7 cellular contexts compared by ENCODE assay signal in genomic region chr20:11891827-11892521, GRCh38. TPM values are rescaled to one million over a fixed set of nuclear protein-coding genes. Genes with fewer than 3 reads are reported as not detected.
DNase-seq lines count a peak whose midpoint lies in the region; ATAC-seq and TF ChIP-seq lines count a peak whose summit lies in the region.

No MANE protein-coding gene starts in this region.

- WGBS in esophagus, 2 donors = 1% methylated on average over 16 of the region's 16 CpGs

- no peak for TF ChIP-seq CTCF in GM13976 (IDR thresholded peaks at IDR 0.05; ENCODE audit: borderline replicate concordance, control extremely low read depth, extremely low read depth, insufficient read depth, missing control alignments)
- TF ChIP-seq CTCF in mucosa of descending colon (IDR thresholded peaks at IDR 0.05) = no peak

- DNase-seq in GM13976 (ENCODE audit: low spot score) (peak; percentile 55), NCI-H226 (peak; percentile 50), mucosa of descending colon (peak; percentile 40 to 81 (median 54))
- DNase-seq in activated CD4-positive, alpha-beta T cell treated with anti-CD3 and anti-CD28 coated beads, Interleukin-2, amount 10 ng/mL, durations not matched to agents 24 days and 14 days = peak; percentile 90

- H3K36me3 ChIP-seq in esophagus (ENCODE audit: control insufficient read depth in 2 of 2, insufficient read depth in 2 of 2, low read length in 1 of 2) = no peaks in the 10 kb centered on the region
- H3K36me3 ChIP-seq in mucosa of descending colon (ENCODE audit: low read depth) = no peaks in the 10 kb centered on the region
- H3K36me3 ChIP-seq in subcutaneous abdominal adipose tissue (ENCODE audit: control insufficient read depth in 5 of 5, insufficient read depth in 5 of 5, low read length in 5 of 5) = no peaks in the 10 kb centered on the region

- H3K9me3 Mint-ChIP-seq in activated CD4-positive, alpha-beta T cell treated with anti-CD3 and anti-CD28 coated beads, Interleukin-2, amount 10 ng/mL, durations not matched to agents 24 days and 14 days = no peaks in the 10 kb centered on the region

- H3K9ac ChIP-seq in subcutaneous abdominal adipose tissue (ENCODE audit: low read length in 5 of 5) = peak overlapping the region; percentile 66 to 85 (median 74)

- no peaks in the 10 kb centered on the region for H3K9me3 ChIP-seq in esophagus (ENCODE audit: control insufficient read depth in 2 of 2, insufficient read depth in 1 of 2, low read depth in 1 of 2, low read length in 1 of 2)
- H3K9me3 ChIP-seq in mucosa of descending colon = no peaks in the 10 kb centered on the region
- H3K9me3 ChIP-seq in subcutaneous abdominal adipose tissue (ENCODE audit: control insufficient read depth in 5 of 5, low read length in 5 of 5) = no peaks in the 10 kb centered on the region

- H3K4me1 ChIP-seq in esophagus (ENCODE audit: control insufficient read depth in 2 of 2, insufficient read depth in 2 of 2, low read length in 1 of 2) = no peaks in the 10 kb centered on the region
- H3K4me1 ChIP-seq in mucosa of descending colon (ENCODE audit: low read depth) = peaks cover 14% of the 10 kb centered on the region
- H3K4me1 ChIP-seq in subcutaneous abdominal adipose tissue (ENCODE audit: control insufficient read depth in 5 of 5, insufficient read depth in 5 of 5, low read length in 5 of 5) = peaks cover 2 to 33% (median 22%) of the 10 kb centered on the region in 5 donors

- H3K27me3 ChIP-seq in esophagus (ENCODE audit: control insufficient read depth in 1 of 2, insufficient read depth in 2 of 2, low read length in 2 of 2) (no peaks in the 10 kb centered on the region), subcutaneous abdominal adipose tissue (ENCODE audit: control insufficient read depth in 5 of 5, insufficient read depth in 4 of 5, low read length in 5 of 5) (no peaks in the 10 kb centered on the region)

- intact Hi-C loops in activated CD4-positive, alpha-beta T cell treated with anti-CD3 and anti-CD28 coated beads, Interleukin-2, amount 10 ng/mL, durations not matched to agents 24 days and 14 days (cut with micrococcal nuclease) = loop anchor here (5.0 kb wide), 2 partner anchors 1335 to 1745 kb away; partner anchors contain the start of gene TASP1
- intact Hi-C loops in mucosa of descending colon (cut with DNase I, micrococcal nuclease) = no loop called here

- in situ Hi-C loops in GM13976 (cut with MboI; ENCODE audit: low sequenced_read_pairs, unreplicated experiment) = no loop called here

- peak overlapping the region; percentile 79 to 88 for H3K4me3 ChIP-seq in esophagus (ENCODE audit: low read depth in 1 of 2, low read length in 2 of 2)
- H3K4me3 ChIP-seq in mucosa of descending colon = peak overlapping the region; percentile 83
- H3K4me3 ChIP-seq in subcutaneous abdominal adipose tissue (ENCODE audit: low read depth in 1 of 5, low read length in 5 of 5) = peak overlapping the region; percentile 69 to 82 (median 74)

- H3K27ac ChIP-seq in esophagus (ENCODE audit: low read depth in 2 of 2, low read length in 1 of 2) (peak overlapping the region; percentile 88 to 90), subcutaneous abdominal adipose tissue (ENCODE audit: low read depth, low read length) (peak overlapping the region; percentile 79)

- peaks cover 23% of the 10 kb centered on the region for H3K27me3 Mint-ChIP-seq in activated CD4-positive, alpha-beta T cell treated with anti-CD3 and anti-CD28 coated beads, Interleukin-2, amount 10 ng/mL, durations not matched to agents 24 days and 14 days

- peaks cover 17% of the 10 kb centered on the region for H3K4me1 Mint-ChIP-seq in activated CD4-positive, alpha-beta T cell treated with anti-CD3 and anti-CD28 coated beads, Interleukin-2, amount 10 ng/mL, durations not matched to agents 24 days and 14 days

- no peaks in the 10 kb centered on the region for H3K36me3 Mint-ChIP-seq in activated CD4-positive, alpha-beta T cell treated with anti-CD3 and anti-CD28 coated beads, Interleukin-2, amount 10 ng/mL, durations not matched to agents 24 days and 14 days (ENCODE audit: low read depth)

- H3K4me3 Mint-ChIP-seq in activated CD4-positive, alpha-beta T cell treated with anti-CD3 and anti-CD28 coated beads, Interleukin-2, amount 10 ng/mL, durations not matched to agents 24 days and 14 days = peak overlapping the region; percentile 87

- H3K27ac Mint-ChIP-seq in activated CD4-positive, alpha-beta T cell treated with anti-CD3 and anti-CD28 coated beads, Interleukin-2, amount 10 ng/mL, durations not matched to agents 24 days and 14 days = peak overlapping the region; percentile 85

- ATAC-seq in HG03064 (IDR thresholded peaks at IDR 0.05; ENCODE audit: low read depth, unreplicated experiment) = peak; percentile 44
- peak; percentile 27 for ATAC-seq in mucosa of descending colon

RNA-seq across cellular contexts. Expression of gene BTBD3, which starts 25.7 kb away (rescaled TPM):
- total RNA-seq in activated CD4-positive, alpha-beta T cell treated with anti-CD3 and anti-CD28 coated beads, Interleukin-2, amount 10 ng/mL, durations not matched to agents 24 days and 14 days = 14.8 and 14.9 TPM in 2 replicates
- polyA plus RNA-seq in esophagus = 1 to 10 TPM; 4.4 to 4.9 TPM
- 10 to 100 TPM; 40.1 to 76.0 (median 45.9) TPM for total RNA-seq in mucosa of descending colon

Comparison
In these comparisons a context has a peak if more than half of its experiments do, and no peak if none do; other contexts are left out.
1. Peak in every context shown above with its lines: DNase-seq, ATAC-seq, H3K4me3 ChIP-seq and H3K27ac ChIP-seq.